Comparison of ENCODE assay signal across 25 cellular contexts in the genomic region with DNA sequence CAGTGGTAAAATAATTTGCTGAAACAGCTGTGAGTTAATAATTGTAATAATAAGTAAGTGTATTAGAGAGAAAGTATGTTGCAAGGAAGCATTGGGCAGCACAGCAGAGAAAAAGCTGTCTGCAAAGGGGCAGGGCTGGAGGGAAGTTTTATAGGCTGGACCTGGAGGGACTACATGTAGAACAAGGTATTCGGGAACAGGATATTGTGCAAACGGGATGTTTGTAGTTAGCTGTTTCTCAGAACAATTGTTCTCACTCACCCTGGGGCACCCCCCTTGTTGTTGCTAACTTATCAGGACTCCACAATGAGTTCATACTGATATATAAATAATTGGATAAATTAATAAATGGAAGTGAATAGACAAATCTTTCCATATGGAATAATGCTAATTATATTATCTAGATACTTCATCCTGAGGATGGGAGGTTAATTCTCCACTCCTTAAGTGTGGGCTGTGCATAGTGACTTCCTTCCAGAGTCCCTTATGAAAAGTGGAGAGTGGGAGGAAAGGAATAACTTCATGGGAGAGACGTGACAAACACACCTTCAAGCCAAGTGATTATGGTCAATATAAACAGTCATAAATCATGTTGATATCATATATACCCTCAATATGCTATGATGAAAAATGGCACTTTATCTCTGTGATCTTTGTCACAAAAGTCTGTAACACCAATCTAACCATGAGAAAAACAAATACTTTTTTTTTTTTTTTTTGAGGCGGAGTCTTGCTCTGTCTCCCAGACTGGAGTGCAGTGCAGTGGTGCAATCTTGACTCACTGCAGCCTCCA.
"Had no signal": no experiment of that assay in that cellular context is flagged by ENCODE, and none has a peak within 500 bp of the region (broad histone marks: within the 10 kb centered on the region; RNA-seq: fewer than 3 reads in every experiment).

No MANE protein-coding gene starts in this region.

- H3K4me3 ChIP-seq: breast epithelium, coronary artery, esophagus muscularis mucosa, gastrocnemius medialis, spleen, upper lobe of right lung had no signal

- H3K36me3 Mint-ChIP-seq: activated naive CD8-positive, alpha-beta T cell treated with anti-CD3 and anti-CD28 coated beads for 36 hours; memory B cell had no signal

- H3K4me3 Mint-ChIP-seq: activated naive CD8-positive, alpha-beta T cell treated with anti-CD3 and anti-CD28 coated beads for 36 hours; activated T-cell treated with anti-CD3 and anti-CD28 coated beads, Interleukin-2, amount 50 U/mL, for 4 hours; memory B cell; nephron progenitor cell; T-helper 17 cell had no signal

- ATAC-seq: activated T-cell treated with anti-CD3 and anti-CD28 coated beads, Interleukin-2, amount 50 U/mL, for 4 hours; gastrocnemius medialis; left ventricle myocardium superior; stimulated activated naive CD8-positive, alpha-beta T cell treated with anti-CD3 and anti-CD28 coated beads, Interleukin-15, Interleukin-2, amounts not matched to agents 100 U/mL and 50 U/mL, for 24 hours; T-helper 17 cell; upper lobe of right lung had no signal

- H3K79me2 ChIP-seq: parathyroid adenoma had no signal

- H3K27me3 ChIP-seq: breast epithelium, esophagus muscularis mucosa, gastrocnemius medialis, spleen, upper lobe of right lung had no signal

- H2AFZ ChIP-seq: parathyroid adenoma had no signal

- DNase-seq: activated CD4-positive, alpha-beta T cell treated with anti-CD3 and anti-CD28 coated beads for 4 hours; activated CD4-positive, alpha-beta T cell treated with anti-CD3 and anti-CD28 coated beads, Interleukin-2, amount 50 U/mL, for 48 hours; activated CD4-positive, CD25-positive, alpha-beta regulatory T cell; activated CD8-positive, alpha-beta memory T cell treated with anti-CD3 and anti-CD28 coated beads, Interleukin-2, amount 50 U/mL, for 48 hours; activated naive CD4-positive, alpha-beta T cell treated with Interleukin-2 at 50 U/mL for 16 hours; activated naive CD8-positive, alpha-beta T cell treated with anti-CD3 and anti-CD28 coated beads for 36 hours; activated T-cell treated with anti-CD3 and anti-CD28 coated beads, Interleukin-2, amount 50 U/mL, for 4 hours; amniotic stem cell; cerebellar nuclear complex; gastrocnemius medialis; hippocampal formation; left ventricle myocardium superior; nephron progenitor cell; retina; spleen; stimulated activated CD4-positive, alpha-beta T cell treated with anti-CD3 and anti-CD28 coated beads, Interleukin-4, amount 100 ng/mL, for 1 hour; stimulated activated naive CD8-positive, alpha-beta T cell treated with anti-CD3 and anti-CD28 coated beads, Interleukin-15, Interleukin-2, amounts not matched to agents 100 U/mL and 50 U/mL, for 24 hours; SW 1271; T-helper 17 cell; upper lobe of right lung had no signal

- H3K27me3 Mint-ChIP-seq: memory B cell had no signal

- H3K4me1 ChIP-seq: breast epithelium, esophagus muscularis mucosa, gastrocnemius medialis, parathyroid adenoma, spleen, upper lobe of right lung had no signal

- H3K4me1 Mint-ChIP-seq: activated naive CD8-positive, alpha-beta T cell treated with anti-CD3 and anti-CD28 coated beads for 36 hours; memory B cell; nephron progenitor cell; T-helper 17 cell had no signal

- H3K9me3 Mint-ChIP-seq: activated T-cell treated with anti-CD3 and anti-CD28 coated beads, Interleukin-2, amount 50 U/mL, for 4 hours; memory B cell had no signal

- H3K9me3 ChIP-seq: breast epithelium, esophagus muscularis mucosa, gastrocnemius medialis, upper lobe of right lung had no signal

- H3K36me3 ChIP-seq: breast epithelium, esophagus muscularis mucosa, gastrocnemius medialis, spleen, upper lobe of right lung had no signal

- H3K27ac ChIP-seq: breast epithelium, coronary artery, esophagus muscularis mucosa, gastrocnemius medialis, parathyroid adenoma, spleen, upper lobe of right lung had no signal

- H3K27ac Mint-ChIP-seq: activated naive CD8-positive, alpha-beta T cell treated with anti-CD3 and anti-CD28 coated beads for 36 hours; memory B cell; nephron progenitor cell; T-helper 17 cell had no signal
